In the genomic region with DNA sequence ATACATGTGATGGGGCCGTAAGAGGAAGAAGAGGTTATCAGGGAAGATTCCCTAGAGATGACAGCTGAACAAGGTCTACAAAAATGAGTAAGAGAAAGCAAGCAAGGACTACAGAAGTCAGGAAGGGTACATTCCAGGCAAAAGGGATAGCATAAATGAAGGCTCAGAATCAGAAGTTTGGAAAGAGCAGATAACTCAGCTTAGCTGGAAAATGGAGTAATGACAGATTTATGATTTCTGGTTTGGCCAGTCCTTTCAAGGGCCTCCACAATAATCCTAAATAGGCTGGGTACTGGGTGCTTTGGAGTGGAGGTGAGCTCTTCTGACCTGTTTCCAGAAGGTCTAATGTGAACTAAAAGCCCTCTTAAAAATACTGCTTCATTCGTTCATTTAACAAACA, we compare ENCODE assay signal across 21 cellular contexts.
"Had no signal": no experiment of that assay in that cellular context is flagged by ENCODE, and none has a peak within 500 bp of the region (broad histone marks: within the 10 kb centered on the region; RNA-seq: fewer than 3 reads in every experiment).

No MANE protein-coding gene starts in this region.

- H3K36me3 Mint-ChIP-seq: neural progenitor cell had no signal

- H3K9me3 ChIP-seq: lower lobe of right lung, sigmoid colon, testis, vagina had no signal

- H2AFZ ChIP-seq: neural progenitor cell had no signal

- H3K9ac ChIP-seq: neural progenitor cell had no signal

- H3K27ac ChIP-seq: lower lobe of right lung, neural progenitor cell, sigmoid colon, testis, vagina had no signal

- H3K27me3 Mint-ChIP-seq: activated B cell treated with CpG ODN at 0.5 μM for 24 hours; activated CD4-positive, alpha-beta memory T cell treated with anti-CD3 and anti-CD28 coated beads, Interleukin-2, amount 10 ng/mL, durations not matched to agents 7 days and 5 days; activated naive CD4-positive, alpha-beta T cell treated with anti-CD3 and anti-CD28 coated beads, Interleukin-2, amount 50 U/mL, for 24 hours; brain; naive thymus-derived CD4-positive, alpha-beta T cell had no signal

- H3K36me3 ChIP-seq: lower lobe of right lung, neural progenitor cell, vagina had no signal

- H3K4me3 Mint-ChIP-seq: activated B cell treated with CpG ODN at 0.5 μM for 24 hours; activated CD4-positive, alpha-beta memory T cell treated with anti-CD3 and anti-CD28 coated beads, Interleukin-2, amount 10 ng/mL, durations not matched to agents 7 days and 5 days; activated naive CD4-positive, alpha-beta T cell treated with anti-CD3 and anti-CD28 coated beads, Interleukin-2, amount 50 U/mL, for 24 hours; activated T-helper 1 cell treated with anti-CD3 and anti-CD28 coated beads, Interleukin-12 subunit alpha, Interleukin-12 subunit beta, Interleukin-2, Interleukin-4 antibody, amounts not matched to agents 30 ng/mL and 10 ng/mL and 1 ng/mL, durations not matched to agents 14 hours and 24 hours and 36 hours; brain; naive thymus-derived CD4-positive, alpha-beta T cell; neural progenitor cell; T-helper 1 cell treated with Interleukin-12 subunit alpha and Interleukin-12 subunit beta and Interleukin-4 antibody, amounts not matched to agents 30 μg/mL and 1 μg/mL, for 36 hours had no signal

- H3K27me3 ChIP-seq: neural progenitor cell, sigmoid colon, testis, vagina had no signal

- ATAC-seq: left lobe of liver; lower lobe of right lung; naive thymus-derived CD4-positive, alpha-beta T cell had no signal

- H3K4me1 Mint-ChIP-seq: activated naive CD4-positive, alpha-beta T cell treated with anti-CD3 and anti-CD28 coated beads, Interleukin-2, amount 50 U/mL, for 24 hours; neural progenitor cell had no signal

- H3K4me3 ChIP-seq: lower lobe of right lung, neural progenitor cell, sigmoid colon, testis, vagina had no signal

- H3K4me2 ChIP-seq: neural progenitor cell had no signal

- H3K4me1 ChIP-seq: lower lobe of right lung, neural progenitor cell, sigmoid colon, testis, vagina had no signal

- H3K27ac Mint-ChIP-seq: activated B cell treated with CpG ODN at 0.5 μM for 24 hours; activated CD4-positive, alpha-beta memory T cell treated with anti-CD3 and anti-CD28 coated beads, Interleukin-2, amount 10 ng/mL, durations not matched to agents 7 days and 5 days; activated naive CD4-positive, alpha-beta T cell treated with anti-CD3 and anti-CD28 coated beads, Interleukin-2, amount 50 U/mL, for 24 hours; activated T-helper 1 cell treated with anti-CD3 and anti-CD28 coated beads, Interleukin-12 subunit alpha, Interleukin-12 subunit beta, Interleukin-2, Interleukin-4 antibody, amounts not matched to agents 30 ng/mL and 10 ng/mL and 1 ng/mL, durations not matched to agents 14 hours and 24 hours and 36 hours; brain; neural progenitor cell; T-helper 1 cell treated with Interleukin-12 subunit alpha and Interleukin-12 subunit beta and Interleukin-4 antibody, amounts not matched to agents 30 μg/mL and 1 μg/mL, for 36 hours had no signal

- DNase-seq: activated B cell treated with CpG ODN at 0.5 μM for 24 hours; activated CD4-positive, alpha-beta memory T cell treated with anti-CD3 and anti-CD28 coated beads, Interleukin-2, amount 10 ng/mL, durations not matched to agents 7 days and 5 days; activated CD4-positive, alpha-beta T cell treated with anti-CD3 and anti-CD28 coated beads for 4 hours; activated gamma-delta T cell treated with Interleukin-2 at 50 U/mL for 16 hours; anterior cingulate cortex; effector memory CD4-positive, alpha-beta T cell; lower lobe of right lung; naive thymus-derived CD4-positive, alpha-beta T cell; sigmoid colon; stimulated activated CD4-positive, alpha-beta T cell treated with anti-CD3 and anti-CD28 coated beads, Interleukin-2, amount 100 ng/mL, for 48 hours; stimulated activated CD8-positive, alpha-beta memory T cell treated with anti-CD3 and anti-CD28 coated beads, Interleukin-4, amount 100 ng/mL, for 48 hours; stimulated activated naive CD4-positive, alpha-beta T cell; testis; trophoblast cell had no signal
